ENCODE assay signal across 25 cellular contexts in the genomic region with DNA sequence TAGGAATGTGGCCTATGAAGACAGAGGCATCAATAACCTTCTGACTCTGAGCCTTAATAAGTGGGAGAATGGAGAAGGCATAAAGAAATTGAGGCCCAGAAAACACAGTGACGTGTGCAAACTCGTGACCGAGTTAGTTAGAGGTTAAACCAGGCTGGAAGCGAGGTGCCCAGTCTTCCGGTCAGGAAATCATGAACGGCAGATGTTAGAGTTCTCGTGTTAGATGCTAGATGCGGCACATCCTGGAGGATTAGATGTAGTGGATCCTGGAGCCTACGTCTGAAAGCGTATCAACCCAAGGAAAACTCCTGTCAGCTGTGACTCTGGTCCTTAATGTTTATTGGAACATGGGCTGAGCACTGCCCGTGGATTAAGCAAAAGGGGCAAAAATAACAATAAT.
"Had no signal": no experiment of that assay in that cellular context is flagged by ENCODE, and none has a peak within 500 bp of the region (broad histone marks: within the 10 kb centered on the region; RNA-seq: fewer than 3 reads in every experiment).

No MANE protein-coding gene starts in this region.

- H3K4me1 ChIP-seq: left lung, lower lobe of right lung, parathyroid adenoma, psoas muscle, right atrium auricular region, testis, transverse colon, upper lobe of left lung, vagina had no signal

- H3K27ac Mint-ChIP-seq: immature natural killer cell; mesothelial cell of epicardium; natural killer cell; nephron progenitor cell; neural progenitor cell; stimulated activated naive B cell treated with anti-CD40 and anti-IgM and Interleukin-4, amounts not matched to agents 10 μg/mL and 1 μg/mL and 100 μg/mL, for 72 hours had no signal

- H3K4me3 Mint-ChIP-seq: immature natural killer cell; mesothelial cell of epicardium; naive B cell; natural killer cell; nephron progenitor cell; neural progenitor cell; stimulated activated naive B cell treated with anti-CD40 and anti-IgM and Interleukin-4, amounts not matched to agents 10 μg/mL and 1 μg/mL and 100 μg/mL, for 72 hours had no signal

- H3K27ac ChIP-seq: hepatocyte, left lung, lower lobe of right lung, neural progenitor cell, neutrophil, parathyroid adenoma, psoas muscle, right atrium auricular region, skin epidermis, stomach, testis, transverse colon, upper lobe of left lung, vagina had no signal

- H3K27me3 ChIP-seq: hepatocyte, left lung, neural progenitor cell, right atrium auricular region, stomach, testis, thyroid gland, upper lobe of left lung, vagina had no signal

- H3K4me3 ChIP-seq: hepatocyte, left lung, lower lobe of right lung, neural progenitor cell, psoas muscle, right atrium auricular region, skin epidermis, stomach, testis, thyroid gland, transverse colon, upper lobe of left lung, vagina had no signal

- H3K36me3 Mint-ChIP-seq: immature natural killer cell; mesothelial cell of epicardium; naive B cell; natural killer cell; neural progenitor cell; stimulated activated naive B cell treated with anti-CD40 and anti-IgM and Interleukin-4, amounts not matched to agents 10 μg/mL and 1 μg/mL and 100 μg/mL, for 72 hours had no signal

- H3K9me3 Mint-ChIP-seq: mesothelial cell of epicardium; naive B cell; natural killer cell; nephron progenitor cell; neural progenitor cell; stimulated activated naive B cell treated with anti-CD40 and anti-IgM and Interleukin-4, amounts not matched to agents 10 μg/mL and 1 μg/mL and 100 μg/mL, for 72 hours had no signal

- H3K9me3 ChIP-seq: left lung, lower lobe of right lung, neutrophil, psoas muscle, right atrium auricular region, stomach, testis, thyroid gland, transverse colon, upper lobe of left lung, vagina had no signal

- ATAC-seq: left colon, left lung, lower lobe of right lung, natural killer cell, psoas muscle had no signal

- H3K36me3 ChIP-seq: left lung, lower lobe of right lung, neural progenitor cell, neutrophil, right atrium auricular region, stomach, thyroid gland, transverse colon, upper lobe of left lung, vagina had no signal

- DNase-seq: kidney, left colon, left lung, lower lobe of right lung, mesendoderm, natural killer cell, nephron progenitor cell, occipital lobe, psoas muscle, stomach, testis, transverse colon, upper lobe of left lung had no signal
